Comparison of ENCODE assay signal across 15 cellular contexts in the genomic region with DNA sequence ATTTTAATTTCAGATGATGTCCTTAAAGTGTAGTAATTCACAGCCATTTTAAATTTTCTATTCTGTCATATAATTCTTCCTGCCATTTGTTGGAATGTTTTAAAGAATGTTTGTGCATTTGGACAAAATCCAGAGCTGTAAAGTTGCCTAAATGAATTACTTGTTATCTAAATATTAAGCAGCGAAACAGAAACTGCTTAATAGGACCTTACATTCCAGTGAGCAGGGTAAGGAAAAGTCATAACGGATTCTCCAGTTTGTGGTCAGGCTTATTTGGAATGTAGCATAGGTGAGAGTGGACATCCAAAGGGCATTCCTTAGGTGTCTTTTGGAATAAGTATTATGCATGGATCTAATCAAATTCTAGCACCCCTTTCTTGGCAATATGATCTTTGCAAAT.
DNase-seq lines count a peak whose midpoint lies in the region; ATAC-seq and TF ChIP-seq lines count a peak whose summit lies in the region.
"Had no signal": no experiment of that assay in that cellular context is flagged by ENCODE, and none has a peak within 500 bp of the region (broad histone marks: within the 10 kb centered on the region; RNA-seq: fewer than 3 reads in every experiment).

No MANE protein-coding gene starts in this region.

- no peak for TF ChIP-seq POLR2A in right lobe of liver (IDR thresholded peaks at IDR 0.05)

- H3K4me3 ChIP-seq in SK-N-MC (peak overlapping the region; percentile 56), mesendoderm (ENCODE audit: low read length) (no peak overlapping the region), retinal pigment epithelial cell (ENCODE audit: low read length) (no peak overlapping the region), right lobe of liver (no peak overlapping the region)
- H3K4me3 ChIP-seq: BLaER1 treated with 17β-estradiol and CSF1 and Interleukin-3, amounts not matched to agents 10 nM and 100 nM; GM12878; GM23338 had no signal

- intact Hi-C loops in right lobe of liver (cut with DNase I), result no loop called here

- H3K23ac ChIP-seq in mesendoderm (ENCODE audit: low read length), result no peak overlapping the region

- no peaks in the 10 kb centered on the region for H3K79me1 ChIP-seq in mesendoderm (ENCODE audit: low read length)

- H3K4me2 ChIP-seq in mesendoderm (ENCODE audit: low read length), result no peak overlapping the region
- H3K4me2 ChIP-seq: BLaER1 treated with 17β-estradiol and CSF1 and Interleukin-3, amounts not matched to agents 10 nM and 100 nM; GM23338 had no signal

- DNase-seq in SK-N-MC (ENCODE audit: low read depth, low spot score) (peak; percentile 20), astrocyte of the hippocampus (ENCODE audit: low read depth, low spot score) (peak; percentile 2), mesendoderm (no peak), retinal pigment epithelial cell (ENCODE audit: low read depth) (peak; percentile 67), kidney tubule cell (ENCODE audit: low spot score) (no peak), occipital lobe (lab: John Stamatoyannopoulos, UW) (no peak), right lobe of liver (no peak)
- DNase-seq: Calu3; CD8-positive, alpha-beta T cell; DND-41; EL; HCEC 1CT had no signal

- H2BK5ac ChIP-seq in mesendoderm (ENCODE audit: low read length), result no peak overlapping the region

- H3K27ac ChIP-seq in SK-N-MC (peak overlapping the region; percentile 77), mesendoderm (ENCODE audit: low read depth, low read length) (no peak overlapping the region), right lobe of liver (no peak overlapping the region)
- H3K27ac ChIP-seq: BLaER1 treated with 17β-estradiol and CSF1 and Interleukin-3, amounts not matched to agents 10 nM and 100 nM had no signal

- H3K36me3 ChIP-seq in SK-N-MC (ENCODE audit: insufficient read depth, low read length), result no peaks in the 10 kb centered on the region
- H3K36me3 ChIP-seq in mesendoderm (ENCODE audit: control insufficient read depth, insufficient read depth, low read length), result no peaks in the 10 kb centered on the region
- no peaks in the 10 kb centered on the region for H3K36me3 ChIP-seq in right lobe of liver
- H3K36me3 ChIP-seq: BLaER1 treated with 17β-estradiol and CSF1 and Interleukin-3, amounts not matched to agents 10 nM and 100 nM had no signal

- H2AK5ac ChIP-seq in mesendoderm (ENCODE audit: low read length), result no peak overlapping the region

- H4K8ac ChIP-seq in mesendoderm (ENCODE audit: low read depth, low read length), result peak overlapping the region; percentile 56

- no peak overlapping the region for H3K18ac ChIP-seq in mesendoderm (ENCODE audit: low read length)

- no peak overlapping the region for H3K4ac ChIP-seq in mesendoderm (ENCODE audit: low read depth, low read length)

- H3K27me3 ChIP-seq in mesendoderm (ENCODE audit: insufficient read depth, low read length, poor library complexity) (no peaks in the 10 kb centered on the region), right lobe of liver (no peaks in the 10 kb centered on the region)
- H3K27me3 ChIP-seq: BLaER1 treated with 17β-estradiol and CSF1 and Interleukin-3, amounts not matched to agents 10 nM and 100 nM had no signal

- H3K9ac ChIP-seq in SK-N-MC (ENCODE audit: insufficient read length) (no peak overlapping the region), mesendoderm (ENCODE audit: low read length) (no peak overlapping the region)
- H3K9ac ChIP-seq: BLaER1 treated with 17β-estradiol and CSF1 and Interleukin-3, amounts not matched to agents 10 nM and 100 nM had no signal

- H2BK15ac ChIP-seq in mesendoderm (replicated peaks; ENCODE audit: low read depth), result no peak overlapping the region

- H3K79me2 ChIP-seq in mesendoderm (ENCODE audit: control insufficient read depth, insufficient read depth, low read length), result no peaks in the 10 kb centered on the region

- no peak overlapping the region for H4K5ac ChIP-seq in mesendoderm (ENCODE audit: low read length)

- H3K9me3 ChIP-seq in SK-N-MC (ENCODE audit: low read depth, low read length), result no peaks in the 10 kb centered on the region
- H3K9me3 ChIP-seq in right lobe of liver, result no peaks in the 10 kb centered on the region
- H3K9me3 ChIP-seq: BLaER1 treated with 17β-estradiol and CSF1 and Interleukin-3, amounts not matched to agents 10 nM and 100 nM had no signal

- H2BK120ac ChIP-seq in mesendoderm (ENCODE audit: low read depth, low read length), result no peak overlapping the region

- H3K4me1 ChIP-seq in mesendoderm (ENCODE audit: control insufficient read depth, low read depth, low read length) (no peaks in the 10 kb centered on the region), right lobe of liver (no peaks in the 10 kb centered on the region)
- H3K4me1 ChIP-seq: BLaER1 treated with 17β-estradiol and CSF1 and Interleukin-3, amounts not matched to agents 10 nM and 100 nM had no signal

- WGBS in mesendoderm (ENCODE audit: extremely low coverage, insufficient coverage, low lambda C conversion rate), result no CpG with 5 or more reads among the region's 2 CpGs
- 50% methylated on average over 2 of the region's 2 CpGs for WGBS in right lobe of liver (ENCODE audit: insufficient coverage, low coverage, low lambda C conversion rate, missing lambda C conversion rate)

- TF ChIP-seq CTCF in retinal pigment epithelial cell (conservative IDR thresholded peaks at IDR 0.05; ENCODE audit: low read depth, low read length) (no peak), right lobe of liver (IDR thresholded peaks at IDR 0.05) (no peak)

- ATAC-seq in right lobe of liver, result no peak
- ATAC-seq: CD8-positive, alpha-beta T cell; GM12878; GM23338 had no signal

- H3K56ac ChIP-seq in mesendoderm (ENCODE audit: low read length), result no peak overlapping the region

Comparison
In these comparisons a context has a peak if more than half of its experiments do, and no peak if none do; other contexts are left out.
1. DNase-seq: peak in SK-N-MC (single experiment), astrocyte of the hippocampus (single experiment) and retinal pigment epithelial cell (single experiment); none in mesendoderm (single experiment), kidney tubule cell (single experiment), occipital lobe (single experiment) and right lobe of liver (0 of 3).